16 cellular contexts compared by ENCODE assay signal in the genomic region with DNA sequence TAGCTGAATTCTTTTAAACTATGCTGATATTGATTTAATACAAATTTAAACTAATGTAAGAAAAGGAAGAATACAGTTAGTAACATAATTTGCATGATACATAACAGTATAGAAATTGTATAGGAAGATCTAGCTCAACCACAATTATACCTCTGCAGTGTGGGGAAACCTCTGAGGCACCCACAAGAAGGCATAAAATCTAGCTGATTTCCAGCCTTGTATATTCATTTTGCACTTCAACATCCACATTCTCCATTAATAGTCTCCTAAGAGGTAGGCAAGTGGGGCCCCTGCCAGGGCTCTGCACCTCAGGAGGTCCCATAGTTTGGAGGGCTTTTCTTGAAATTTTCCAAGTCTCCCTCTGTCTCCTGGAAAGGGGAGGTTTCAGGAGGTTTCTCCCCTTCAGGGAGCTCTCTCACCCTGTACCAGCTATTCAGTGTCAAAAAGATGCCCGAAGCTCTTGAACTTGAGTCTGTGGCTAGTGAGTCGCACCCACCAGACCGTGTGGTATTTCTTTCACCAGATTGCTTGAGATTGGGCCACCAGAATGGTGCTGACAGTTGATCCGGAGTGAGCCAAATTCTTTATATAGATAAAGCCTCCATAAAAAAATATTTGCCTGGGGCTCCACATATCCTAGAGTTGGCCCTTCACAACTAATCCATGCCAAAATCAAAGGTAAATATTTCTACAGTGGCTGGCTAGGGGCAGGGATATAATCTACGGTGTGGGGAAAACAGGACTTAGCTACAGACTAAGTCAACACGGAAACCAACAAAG.
A peak's percentile ranks its signal among the peaks of the same experiment; 100 is the strongest.
DNase-seq lines count a peak whose midpoint lies in the region; ATAC-seq, FAIRE-seq and TF ChIP-seq lines count a peak whose summit lies in the region.
"Had no signal": no experiment of that assay in that cellular context is flagged by ENCODE, and none has a peak within 500 bp of the region (broad histone marks: within the 10 kb centered on the region; RNA-seq: fewer than 3 reads in every experiment).

No MANE protein-coding gene starts in this region.

- H3K36me3 ChIP-seq in kidney epithelial cell (ENCODE audit: control insufficient read depth, insufficient read depth, low read length), result no peaks in the 10 kb centered on the region
- H3K36me3 ChIP-seq in spleen, result peaks cover 0 to 6% (median 0%) of the 10 kb centered on the region in 6 donors
- H3K36me3 ChIP-seq: ascending aorta, upper lobe of right lung had no signal

- H3K4me3 ChIP-seq in kidney epithelial cell (ENCODE audit: low read depth, low read length), result no peak overlapping the region
- H3K4me3 ChIP-seq in spleen, result no peak overlapping the region
- H3K4me3 ChIP-seq: ascending aorta, lung, upper lobe of right lung had no signal

- 87 to 94% (median 91%) methylated on average over 6 of the region's 6 CpGs for WGBS in spleen, 5 donors

- no peak overlapping the region for H3K27ac ChIP-seq in spleen
- H3K27ac ChIP-seq: 22Rv1, ascending aorta, HL-60, upper lobe of right lung had no signal

- peak; percentile 84 to 92 for ATAC-seq in activated T-cell treated with anti-CD3 and anti-CD28 coated beads, Interleukin-2, amount 50 U/mL, for 72 hours (replicated peaks in 1 of 2)

- intact Hi-C loops in spleen (cut with DNase I; ENCODE audit: low total_unique reads), result no loop called here

- TF ChIP-seq POLR2A in spleen (IDR thresholded peaks at IDR 0.05), result no peak

- no peaks in the 10 kb centered on the region for H3K27me3 ChIP-seq in kidney epithelial cell (ENCODE audit: control insufficient read depth, insufficient read depth, low read length)
- no peaks in the 10 kb centered on the region for H3K27me3 ChIP-seq in spleen (replicated peaks in 1 of 7)
- H3K27me3 ChIP-seq: ascending aorta, upper lobe of right lung had no signal

- H3K9me3 Mint-ChIP-seq in activated T-cell treated with anti-CD3 and anti-CD28 coated beads, Interleukin-2, amount 50 U/mL, for 72 hours, result peaks cover 3 to 7% of the 10 kb centered on the region in 2 donors
- peaks cover 9% of the 10 kb centered on the region for H3K9me3 Mint-ChIP-seq in type B pancreatic cell

- no peak overlapping the region for H3K4me3 Mint-ChIP-seq in activated T-cell treated with anti-CD3 and anti-CD28 coated beads, Interleukin-2, amount 50 U/mL, for 72 hours
- no peak overlapping the region for H3K4me3 Mint-ChIP-seq in type B pancreatic cell

- H3K4me1 ChIP-seq in spleen, result no peaks in the 10 kb centered on the region
- H3K4me1 ChIP-seq: ascending aorta, upper lobe of right lung had no signal

- TF ChIP-seq CTCF in kidney epithelial cell (IDR thresholded peaks at IDR 0.05; ENCODE audit: insufficient read depth, low read length, poor library complexity, severe bottlenecking) (no peak), spleen (IDR thresholded peaks at IDR 0.05 in 8 of 11, conservative IDR thresholded peaks at IDR 0.05 in 3 of 11) (no peak), type B pancreatic cell (conservative IDR thresholded peaks at IDR 0.05) (no peak)

- peaks cover 0 to 18% (median 11%) of the 10 kb centered on the region in 8 donors for H3K9me3 ChIP-seq in spleen
- H3K9me3 ChIP-seq: ascending aorta, upper lobe of right lung had no signal

- peak overlapping the region; percentile 35 for H3K27ac Mint-ChIP-seq in activated T-cell treated with anti-CD3 and anti-CD28 coated beads, Interleukin-2, amount 50 U/mL, for 72 hours
- no peak overlapping the region for H3K27ac Mint-ChIP-seq in type B pancreatic cell

- H3K4me1 Mint-ChIP-seq in activated T-cell treated with anti-CD3 and anti-CD28 coated beads, Interleukin-2, amount 50 U/mL, for 72 hours (ENCODE audit: low read depth), result peaks cover 23% of the 10 kb centered on the region
- no peaks in the 10 kb centered on the region for H3K4me1 Mint-ChIP-seq in type B pancreatic cell (ENCODE audit: unreplicated experiment)

- no peaks in the 10 kb centered on the region for H3K27me3 Mint-ChIP-seq in activated T-cell treated with anti-CD3 and anti-CD28 coated beads, Interleukin-2, amount 50 U/mL, for 72 hours (ENCODE audit: low read depth)
- H3K27me3 Mint-ChIP-seq in type B pancreatic cell, result no peaks in the 10 kb centered on the region

- H3K36me3 Mint-ChIP-seq in activated T-cell treated with anti-CD3 and anti-CD28 coated beads, Interleukin-2, amount 50 U/mL, for 72 hours (ENCODE audit: insufficient read depth in 2 of 2), result peaks cover 12 to 26% of the 10 kb centered on the region in 2 donors
- H3K36me3 Mint-ChIP-seq in type B pancreatic cell, result peaks cover 43% of the 10 kb centered on the region

- peak; percentile 74 for DNase-seq in DMS153 (lab: John Stamatoyannopoulos, UW)
- DNase-seq in DMS153 treated with DMSO at 0.1 percent for 48 hours (lab: John Stamatoyannopoulos, UW; ENCODE audit: unreplicated experiment), result no peak
- peak; percentile 17 for DNase-seq in HTR-8/SVneo (ENCODE audit: insufficient read length, low spot score)
- peak; percentile 19 to 46 for DNase-seq in activated T-cell treated with anti-CD3 and anti-CD28 coated beads, Interleukin-2, amount 50 U/mL, for 72 hours
- DNase-seq in kidney epithelial cell (ENCODE audit: low read depth), result peak; percentile 77
- DNase-seq in spleen, result no peak
- DNase-seq in GM19238 (ENCODE audit: insufficient read length, low spot score), result no peak
- DNase-seq in type B pancreatic cell (ENCODE audit: extremely low spot score, unreplicated experiment), result no peak
- DNase-seq: hypothalamus, upper lobe of right lung had no signal

- FAIRE-seq in HTR-8/SVneo (lab: Jason Lieb, UNC), result no peak
- FAIRE-seq: endometrium, TTC549 had no signal

Comparison
In these comparisons a context has a peak if more than half of its experiments do, and no peak if none do; other contexts are left out.
1. DNase-seq: peak in DMS153 (single experiment), HTR-8/SVneo (single experiment), activated T-cell treated with anti-CD3 and anti-CD28 coated beads, Interleukin-2, amount 50 U/mL, for 72 hours (2 of 2) and kidney epithelial cell (single experiment); none in DMS153 treated with DMSO at 0.1 percent for 48 hours (single experiment), spleen (single experiment), GM19238 (single experiment) and type B pancreatic cell (single experiment).